ENCODE assay signal across 24 cellular contexts in the genomic region with DNA sequence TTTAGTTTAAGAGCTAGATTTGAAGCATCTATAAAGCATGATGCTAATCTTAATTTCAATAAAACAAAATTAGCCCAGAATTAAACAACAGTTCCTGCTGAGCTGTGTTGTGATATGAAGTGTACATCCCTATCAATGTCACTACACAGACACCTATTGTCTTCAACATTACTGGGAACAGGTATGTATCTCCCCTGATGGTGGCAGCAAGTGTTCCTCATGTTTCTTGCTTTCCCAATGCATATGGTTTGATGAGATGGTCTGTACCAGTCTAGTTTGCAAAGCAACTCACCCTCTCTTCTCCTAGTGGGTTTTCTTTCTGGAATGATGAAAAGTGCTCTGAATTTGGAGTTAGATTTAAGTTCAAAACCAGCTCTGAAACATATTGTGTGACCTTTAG. TPM values are rescaled to one million over a fixed set of nuclear protein-coding genes. Genes with fewer than 3 reads are reported as not detected.
DNase-seq lines count a peak whose midpoint lies in the region; ATAC-seq and TF ChIP-seq lines count a peak whose summit lies in the region.
"Had no signal": no experiment of that assay in that cellular context is flagged by ENCODE, and none has a peak within 500 bp of the region (broad histone marks: within the 10 kb centered on the region; RNA-seq: fewer than 3 reads in every experiment).

No MANE protein-coding gene starts in this region.

- H3K27ac Mint-ChIP-seq in immature natural killer cell, result no peak overlapping the region
- H3K27ac Mint-ChIP-seq: activated CD8-positive, alpha-beta T cell treated with anti-CD3 and anti-CD28 coated beads for 36 hours; activated naive CD4-positive, alpha-beta T cell treated with anti-CD3 and anti-CD28 coated beads, Interleukin-2, amount 10 ng/mL, durations not matched to agents 7 days and 5 days; CD8-positive, alpha-beta memory T cell; GM23338; T-helper 2 cell treated with Interferon-gamma antibody and Interleukin-4, amounts not matched to agents 5 μg/mL and 100 μg/mL, for 36 hours had no signal

- DNase-seq in DMS53 (lab: John Stamatoyannopoulos, UW) (peak; percentile 59), GM13977 (ENCODE audit: low spot score) (no peak), SW480 (ENCODE audit: low spot score) (peak; percentile 18), immature natural killer cell (no peak), NCI-H1105 (lab: John Stamatoyannopoulos, UW) (no peak), germinal center (ENCODE audit: low spot score) (no peak)
- DNase-seq: activated CD4-positive, CD25-positive, alpha-beta regulatory T cell; activated CD8-positive, alpha-beta T cell treated with anti-CD3 and anti-CD28 coated beads for 36 hours; activated naive CD4-positive, alpha-beta T cell treated with anti-CD3 and anti-CD28 coated beads, Interleukin-2, amount 10 ng/mL, durations not matched to agents 7 days and 5 days; activated T-cell treated with anti-CD3 and anti-CD28 coated beads, Interleukin-2, amount 50 U/mL, for 1 hour; anterior cingulate cortex; CD8-positive, alpha-beta memory T cell; foreskin melanocyte; MM.1S; NCI-H510A; nephron progenitor cell; posterior cingulate gyrus; stomach; trophoblast cell had no signal

- H3K4me3 Mint-ChIP-seq in immature natural killer cell, result no peak overlapping the region
- H3K4me3 Mint-ChIP-seq: activated CD8-positive, alpha-beta T cell treated with anti-CD3 and anti-CD28 coated beads for 36 hours; activated naive CD4-positive, alpha-beta T cell treated with anti-CD3 and anti-CD28 coated beads, Interleukin-2, amount 10 ng/mL, durations not matched to agents 7 days and 5 days; CD8-positive, alpha-beta memory T cell; central memory CD8-positive, alpha-beta T cell; GM23338; nephron progenitor cell; T-helper 2 cell treated with Interferon-gamma antibody and Interleukin-4, amounts not matched to agents 5 μg/mL and 100 μg/mL, for 36 hours had no signal

- peak; percentile 29 for TF ChIP-seq CTCF in GM13977 (IDR thresholded peaks at IDR 0.05; ENCODE audit: extremely low read depth, insufficient read depth, missing control alignments)

- in situ Hi-C loops in GM13977 (cut with MboI; ENCODE audit: low pct_unique_long_range_greater_than_20kb, low sequenced_read_pairs, unreplicated experiment), result loop anchor here (10.0 kb wide), 1 partner anchor 105 kb away; no protein-coding TSS in a partner anchor

- peak; percentile 68 for ATAC-seq in HG03095 (IDR thresholded peaks at IDR 0.05; ENCODE audit: unreplicated experiment)
- ATAC-seq in GM19035 (IDR thresholded peaks at IDR 0.05; ENCODE audit: unreplicated experiment), result no peak
- ATAC-seq: activated CD8-positive, alpha-beta T cell treated with anti-CD3 and anti-CD28 coated beads for 36 hours; GM23338 had no signal

- no peaks in the 10 kb centered on the region for H3K4me1 Mint-ChIP-seq in immature natural killer cell
- H3K4me1 Mint-ChIP-seq: activated naive CD4-positive, alpha-beta T cell treated with anti-CD3 and anti-CD28 coated beads, Interleukin-2, amount 10 ng/mL, durations not matched to agents 7 days and 5 days; CD8-positive, alpha-beta memory T cell; central memory CD8-positive, alpha-beta T cell; nephron progenitor cell had no signal

- H3K27me3 Mint-ChIP-seq in immature natural killer cell (ENCODE audit: low read depth in 3 of 3), result peaks cover 0 to 20% (median 6%) of the 10 kb centered on the region in 3 donors

- no peaks in the 10 kb centered on the region for H3K9me3 Mint-ChIP-seq in immature natural killer cell
- H3K9me3 Mint-ChIP-seq: activated CD8-positive, alpha-beta T cell treated with anti-CD3 and anti-CD28 coated beads for 36 hours; activated naive CD4-positive, alpha-beta T cell treated with anti-CD3 and anti-CD28 coated beads, Interleukin-2, amount 10 ng/mL, durations not matched to agents 7 days and 5 days; CD8-positive, alpha-beta memory T cell; central memory CD8-positive, alpha-beta T cell; GM23338; nephron progenitor cell; T-helper 2 cell treated with Interferon-gamma antibody and Interleukin-4, amounts not matched to agents 5 μg/mL and 100 μg/mL, for 36 hours had no signal

- H3K36me3 Mint-ChIP-seq in immature natural killer cell, result no peaks in the 10 kb centered on the region
- H3K36me3 Mint-ChIP-seq: activated naive CD4-positive, alpha-beta T cell treated with anti-CD3 and anti-CD28 coated beads, Interleukin-2, amount 10 ng/mL, durations not matched to agents 7 days and 5 days; CD8-positive, alpha-beta memory T cell had no signal

RNA-seq across cellular contexts. Expression of gene TSPAN12, which starts 38.1 kb away (rescaled TPM):
- not detected for polyA plus RNA-seq in immature natural killer cell
- polyA plus RNA-seq: CD8-positive, alpha-beta memory T cell had no signal

Comparison
In these comparisons a context has a peak if more than half of its experiments do, and no peak if none do; other contexts are left out.
1. DNase-seq: peak in DMS53 (single experiment) and SW480 (single experiment); none in GM13977 (single experiment), immature natural killer cell (0 of 3), NCI-H1105 (single experiment) and germinal center (single experiment).